20 cellular contexts compared by ENCODE assay signal in the genomic region with DNA sequence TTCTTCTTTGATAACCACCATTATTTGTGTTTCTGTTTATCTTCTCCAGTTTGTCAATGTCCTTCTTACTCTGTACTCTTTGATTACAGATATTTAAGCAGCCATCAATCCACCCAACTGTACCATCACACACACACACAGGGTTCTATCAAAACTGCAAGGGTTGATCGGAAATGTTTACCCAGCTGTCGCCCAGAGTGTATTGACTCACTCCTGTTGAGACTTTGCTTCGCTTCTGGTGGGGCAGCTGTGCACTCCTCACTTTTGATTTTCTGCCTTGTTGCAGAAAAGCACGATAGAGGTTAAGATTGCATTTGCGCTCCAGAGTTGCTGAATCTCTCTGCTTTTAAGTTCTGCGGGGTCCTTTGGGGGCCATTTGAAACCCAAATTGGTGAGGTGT.
DNase-seq lines count a peak whose midpoint lies in the region; ATAC-seq, FAIRE-seq and TF ChIP-seq lines count a peak whose summit lies in the region.
"Had no signal": no experiment of that assay in that cellular context is flagged by ENCODE, and none has a peak within 500 bp of the region (broad histone marks: within the 10 kb centered on the region; RNA-seq: fewer than 3 reads in every experiment).

No MANE protein-coding gene starts in this region.

- DNase-seq in DMS153 (lab: John Stamatoyannopoulos, UW): peak; percentile 90
- peak; percentile 97 for DNase-seq in NCI-H146 treated with DMSO at 0.1 percent for 48 hours (lab: John Stamatoyannopoulos, UW; ENCODE audit: unreplicated experiment)
- DNase-seq in NCI-H345 treated with DMSO at 0.1 percent for 48 hours (lab: John Stamatoyannopoulos, UW; ENCODE audit: unreplicated experiment): peak; percentile 91
- no peak for DNase-seq in bronchial epithelial cell (ENCODE audit: low read depth)
- DNase-seq in coronary artery (ENCODE audit: low spot score): no peak
- no peak for DNase-seq in NCI-H2227 treated with DMSO at 0.1 percent for 48 hours (lab: John Stamatoyannopoulos, UW)
- DNase-seq in activated naive CD4-positive, alpha-beta T cell treated with anti-CD3 and anti-CD28 coated beads, Interleukin-2, amount 10 ng/mL, durations not matched to agents 7 days and 5 days: no peak
- DNase-seq: activated CD8-positive, alpha-beta T cell treated with anti-CD3 and anti-CD28 coated beads for 36 hours; activated T-cell treated with anti-CD3 and anti-CD28 coated beads, Interleukin-2, amount 50 U/mL, for 48 hours; caudate nucleus; CD4-positive, alpha-beta T cell; head of caudate nucleus; islet precursor cell; NCI-H82; SW 1271 had no signal

- TF ChIP-seq CTCF in bronchial epithelial cell (IDR thresholded peaks at IDR 0.05; ENCODE audit: insufficient read depth, low read length, severe bottlenecking) (no peak), coronary artery (IDR thresholded peaks at IDR 0.05) (no peak)

- H3K9me3 Mint-ChIP-seq in activated naive CD4-positive, alpha-beta T cell treated with anti-CD3 and anti-CD28 coated beads, Interleukin-2, amount 10 ng/mL, durations not matched to agents 7 days and 5 days: no peaks in the 10 kb centered on the region
- H3K9me3 Mint-ChIP-seq: CD4-positive, alpha-beta T cell had no signal

- H3K4me1 Mint-ChIP-seq in activated naive CD4-positive, alpha-beta T cell treated with anti-CD3 and anti-CD28 coated beads, Interleukin-2, amount 10 ng/mL, durations not matched to agents 7 days and 5 days: peaks cover 22% of the 10 kb centered on the region

- H3K27ac Mint-ChIP-seq in activated naive CD4-positive, alpha-beta T cell treated with anti-CD3 and anti-CD28 coated beads, Interleukin-2, amount 10 ng/mL, durations not matched to agents 7 days and 5 days: no peak overlapping the region
- H3K27ac Mint-ChIP-seq: activated CD8-positive, alpha-beta T cell treated with anti-CD3 and anti-CD28 coated beads for 36 hours; CD4-positive, alpha-beta T cell had no signal

- ATAC-seq in HG02763 (IDR thresholded peaks at IDR 0.05; ENCODE audit: unreplicated experiment): no peak
- ATAC-seq: A549; activated CD8-positive, alpha-beta T cell treated with anti-CD3 and anti-CD28 coated beads for 36 hours had no signal

- FAIRE-seq in bronchial epithelial cell (lab: Jason Lieb, UNC): peak; percentile 18
- FAIRE-seq: A549, H1, RCC 7860 had no signal

- H3K27me3 Mint-ChIP-seq in activated naive CD4-positive, alpha-beta T cell treated with anti-CD3 and anti-CD28 coated beads, Interleukin-2, amount 10 ng/mL, durations not matched to agents 7 days and 5 days: peaks cover 7% of the 10 kb centered on the region
- H3K27me3 Mint-ChIP-seq: activated CD8-positive, alpha-beta T cell treated with anti-CD3 and anti-CD28 coated beads for 36 hours; CD4-positive, alpha-beta T cell had no signal

- no peak overlapping the region for H3K4me3 Mint-ChIP-seq in activated naive CD4-positive, alpha-beta T cell treated with anti-CD3 and anti-CD28 coated beads, Interleukin-2, amount 10 ng/mL, durations not matched to agents 7 days and 5 days
- H3K4me3 Mint-ChIP-seq: activated CD8-positive, alpha-beta T cell treated with anti-CD3 and anti-CD28 coated beads for 36 hours; CD4-positive, alpha-beta T cell had no signal

- no peak overlapping the region for H3K27ac ChIP-seq in coronary artery
- H3K27ac ChIP-seq: A549, VCaP had no signal

- H3K4me3 ChIP-seq in bronchial epithelial cell (ENCODE audit: low read depth, low read length): no peak overlapping the region
- H3K4me3 ChIP-seq in coronary artery: no peak overlapping the region
- H3K4me3 ChIP-seq: A549 had no signal

- CTCF ChIA-PET in activated naive CD4-positive, alpha-beta T cell treated with anti-CD3 and anti-CD28 coated beads, Interleukin-2, amount 10 ng/mL, durations not matched to agents 7 days and 5 days (lab: Charles Lee): no interaction called here

- H3K36me3 Mint-ChIP-seq in activated naive CD4-positive, alpha-beta T cell treated with anti-CD3 and anti-CD28 coated beads, Interleukin-2, amount 10 ng/mL, durations not matched to agents 7 days and 5 days: no peaks in the 10 kb centered on the region

- H3K36me3 ChIP-seq in bronchial epithelial cell (ENCODE audit: control insufficient read depth, insufficient read depth, low read length): no peaks in the 10 kb centered on the region

- no peaks in the 10 kb centered on the region for H3K27me3 ChIP-seq in bronchial epithelial cell (ENCODE audit: control insufficient read depth, insufficient read depth, low read length)

Comparison
In these comparisons a context has a peak if more than half of its experiments do, and no peak if none do; other contexts are left out.
1. DNase-seq: peak in DMS153 (single experiment), NCI-H146 treated with DMSO at 0.1 percent for 48 hours (single experiment) and NCI-H345 treated with DMSO at 0.1 percent for 48 hours (single experiment); none in bronchial epithelial cell (single experiment), coronary artery (single experiment), NCI-H2227 treated with DMSO at 0.1 percent for 48 hours (single experiment) and activated naive CD4-positive, alpha-beta T cell treated with anti-CD3 and anti-CD28 coated beads, Interleukin-2, amount 10 ng/mL, durations not matched to agents 7 days and 5 days (single experiment).